In the genomic region with DNA sequence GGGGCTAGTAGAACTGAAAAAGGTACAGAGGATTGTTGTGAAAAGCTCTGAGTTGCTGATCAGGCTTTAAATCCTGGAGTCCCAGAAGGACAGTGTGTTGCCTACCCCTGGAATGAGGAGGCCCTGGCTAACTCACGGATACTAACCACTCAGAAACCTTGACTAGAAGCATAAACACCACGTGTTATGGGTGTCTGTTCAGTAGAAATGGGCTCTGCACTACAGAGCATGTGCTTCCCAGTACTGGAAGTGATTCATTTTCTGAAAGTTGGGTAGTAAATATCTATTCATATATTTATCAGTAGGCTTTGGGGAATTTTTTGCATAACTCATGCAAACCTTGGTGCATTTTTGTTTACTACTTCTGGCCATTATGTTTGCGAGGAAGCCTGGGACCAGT, we compare ENCODE assay signal across 2 cellular contexts.
TF ChIP-seq lines count a peak whose summit lies in the region.

No MANE protein-coding gene starts in this region.

TF ChIP-seq in GM23338, 12 proteins besides CTCF, POLR2A, EP300 and RAD21:
- TF ChIP-seq ZNF462 (CRISPR knock-in tag; IDR thresholded peaks at IDR 0.05) (no peak), REST (IDR thresholded peaks at IDR 0.05; ENCODE audit: unreplicated experiment) (no peak)

TF ChIP-seq in WTC11, 78 proteins besides CTCF, POLR2A, EP300 and RAD21:
- TF ChIP-seq, protein P1, sequence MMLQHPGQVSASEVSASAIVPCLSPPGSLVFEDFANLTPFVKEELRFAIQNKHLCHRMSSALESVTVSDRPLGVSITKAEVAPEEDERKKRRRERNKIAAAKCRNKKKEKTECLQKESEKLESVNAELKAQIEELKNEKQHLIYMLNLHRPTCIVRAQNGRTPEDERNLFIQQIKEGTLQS (CRISPR knock-in tag; conservative IDR thresholded peaks at IDR 0.05): no peak
- TF ChIP-seq ZNF317 (CRISPR knock-in tag; IDR thresholded peaks at IDR 0.05; ENCODE audit: borderline replicate concordance, low read depth) (no peak), NR3C1 (CRISPR knock-in tag; conservative IDR thresholded peaks at IDR 0.05; ENCODE audit: low read depth) (no peak), E2F4 (CRISPR knock-in tag; IDR thresholded peaks at IDR 0.05; ENCODE audit: borderline replicate concordance, low read depth) (no peak), ZNF416 (CRISPR knock-in tag; IDR thresholded peaks at IDR 0.05) (no peak), SP1 (CRISPR knock-in tag; conservative IDR thresholded peaks at IDR 0.05) (no peak), HMGXB4 (CRISPR knock-in tag; IDR thresholded peaks at IDR 0.05) (no peak), TEAD1 (CRISPR knock-in tag; IDR thresholded peaks at IDR 0.05) (no peak)
- TF ChIP-seq, protein P2, sequence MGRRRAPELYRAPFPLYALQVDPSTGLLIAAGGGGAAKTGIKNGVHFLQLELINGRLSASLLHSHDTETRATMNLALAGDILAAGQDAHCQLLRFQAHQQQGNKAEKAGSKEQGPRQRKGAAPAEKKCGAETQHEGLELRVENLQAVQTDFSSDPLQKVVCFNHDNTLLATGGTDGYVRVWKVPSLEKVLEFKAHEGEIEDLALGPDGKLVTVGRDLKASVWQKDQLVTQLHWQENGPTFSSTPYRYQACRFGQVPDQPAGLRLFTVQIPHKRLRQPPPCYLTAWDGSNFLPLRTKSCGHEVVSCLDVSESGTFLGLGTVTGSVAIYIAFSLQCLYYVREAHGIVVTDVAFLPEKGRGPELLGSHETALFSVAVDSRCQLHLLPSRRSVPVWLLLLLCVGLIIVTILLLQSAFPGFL (CRISPR knock-in tag; IDR thresholded peaks at IDR 0.05; ENCODE audit: borderline replicate concordance): no peak
- TF ChIP-seq, protein P3, sequence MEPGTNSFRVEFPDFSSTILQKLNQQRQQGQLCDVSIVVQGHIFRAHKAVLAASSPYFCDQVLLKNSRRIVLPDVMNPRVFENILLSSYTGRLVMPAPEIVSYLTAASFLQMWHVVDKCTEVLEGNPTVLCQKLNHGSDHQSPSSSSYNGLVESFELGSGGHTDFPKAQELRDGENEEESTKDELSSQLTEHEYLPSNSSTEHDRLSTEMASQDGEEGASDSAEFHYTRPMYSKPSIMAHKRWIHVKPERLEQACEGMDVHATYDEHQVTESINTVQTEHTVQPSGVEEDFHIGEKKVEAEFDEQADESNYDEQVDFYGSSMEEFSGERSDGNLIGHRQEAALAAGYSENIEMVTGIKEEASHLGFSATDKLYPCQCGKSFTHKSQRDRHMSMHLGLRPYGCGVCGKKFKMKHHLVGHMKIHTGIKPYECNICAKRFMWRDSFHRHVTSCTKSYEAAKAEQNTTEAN (CRISPR knock-in tag; IDR thresholded peaks at IDR 0.05): no peak
- TF ChIP-seq, protein P4, sequence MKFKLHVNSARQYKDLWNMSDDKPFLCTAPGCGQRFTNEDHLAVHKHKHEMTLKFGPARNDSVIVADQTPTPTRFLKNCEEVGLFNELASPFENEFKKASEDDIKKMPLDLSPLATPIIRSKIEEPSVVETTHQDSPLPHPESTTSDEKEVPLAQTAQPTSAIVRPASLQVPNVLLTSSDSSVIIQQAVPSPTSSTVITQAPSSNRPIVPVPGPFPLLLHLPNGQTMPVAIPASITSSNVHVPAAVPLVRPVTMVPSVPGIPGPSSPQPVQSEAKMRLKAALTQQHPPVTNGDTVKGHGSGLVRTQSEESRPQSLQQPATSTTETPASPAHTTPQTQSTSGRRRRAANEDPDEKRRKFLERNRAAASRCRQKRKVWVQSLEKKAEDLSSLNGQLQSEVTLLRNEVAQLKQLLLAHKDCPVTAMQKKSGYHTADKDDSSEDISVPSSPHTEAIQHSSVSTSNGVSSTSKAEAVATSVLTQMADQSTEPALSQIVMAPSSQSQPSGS (CRISPR knock-in tag; IDR thresholded peaks at IDR 0.05; ENCODE audit: borderline replicate concordance, low read depth): no peak
- TF ChIP-seq, protein P5, sequence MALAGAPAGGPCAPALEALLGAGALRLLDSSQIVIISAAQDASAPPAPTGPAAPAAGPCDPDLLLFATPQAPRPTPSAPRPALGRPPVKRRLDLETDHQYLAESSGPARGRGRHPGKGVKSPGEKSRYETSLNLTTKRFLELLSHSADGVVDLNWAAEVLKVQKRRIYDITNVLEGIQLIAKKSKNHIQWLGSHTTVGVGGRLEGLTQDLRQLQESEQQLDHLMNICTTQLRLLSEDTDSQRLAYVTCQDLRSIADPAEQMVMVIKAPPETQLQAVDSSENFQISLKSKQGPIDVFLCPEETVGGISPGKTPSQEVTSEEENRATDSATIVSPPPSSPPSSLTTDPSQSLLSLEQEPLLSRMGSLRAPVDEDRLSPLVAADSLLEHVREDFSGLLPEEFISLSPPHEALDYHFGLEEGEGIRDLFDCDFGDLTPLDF (CRISPR knock-in tag; IDR thresholded peaks at IDR 0.05): no peak
